In genomic region chr4:92488496-92488895, GRCh38 we compare ENCODE assay signal across 25 cellular contexts.
"Had no signal": no experiment of that assay in that cellular context is flagged by ENCODE, and none has a peak within 500 bp of the region (broad histone marks: within the 10 kb centered on the region; RNA-seq: fewer than 3 reads in every experiment).

No MANE protein-coding gene starts in this region.

- H3K27me3 Mint-ChIP-seq: dendritic cell treated with granulocyte-macrophage colony-stimulating factor and Interleukin-4, amounts not matched to agents 40 ng/mL and 50 ng/mL, for 4 days; naive thymus-derived CD8-positive, alpha-beta T cell had no signal

- DNase-seq: colonic mucosa; effector CD8-positive, alpha-beta T cell; foreskin keratinocyte; heart left ventricle; left cardiac atrium; left lung; naive thymus-derived CD8-positive, alpha-beta T cell; nucleus accumbens; stimulated activated CD4-positive, alpha-beta T cell treated with anti-CD3 and anti-CD28 coated beads, Interleukin-12 subunit alpha, Interleukin-12 subunit beta, amount 100 ng/mL, for 4 hours; stimulated activated CD4-positive, alpha-beta T cell treated with anti-CD3 and anti-CD28 coated beads, Interleukin-2, amount 100 ng/mL, for 24 hours; stimulated activated CD4-positive, alpha-beta T cell treated with anti-CD3 and anti-CD28 coated beads, Interleukin-4, amount 100 ng/mL, for 24 hours; stimulated activated naive CD4-positive, alpha-beta T cell treated with Interleukin-2 at 50 U/mL for 16 hours; stomach; thyroid gland; trophoblast cell had no signal

- H3K27ac ChIP-seq: colonic mucosa, esophagus muscularis mucosa, foreskin keratinocyte, gastroesophageal sphincter, heart left ventricle, hepatocyte, left lung, prostate gland, right atrium auricular region, stomach, thyroid gland had no signal

- ATAC-seq: foreskin keratinocyte; gastroesophageal sphincter; heart left ventricle; left cardiac atrium; left lung; naive thymus-derived CD8-positive, alpha-beta T cell; sciatic nerve; stimulated activated effector memory CD8-positive, alpha-beta T cell treated with anti-CD3 and anti-CD28 coated beads, Interleukin-12 subunit alpha, Interleukin-12 subunit beta, amount 100 ng/mL, for 72 hours had no signal

- H3K4me2 ChIP-seq: hepatocyte, smooth muscle cell had no signal

- H3K79me2 ChIP-seq: hepatocyte had no signal

- H3K36me3 ChIP-seq: colonic mucosa, esophagus muscularis mucosa, gastroesophageal sphincter, heart left ventricle, left lung, prostate gland, right atrium auricular region, stomach, thyroid gland had no signal

- H2AFZ ChIP-seq: hepatocyte had no signal

- H3K27me3 ChIP-seq: colonic mucosa, esophagus muscularis mucosa, foreskin keratinocyte, gastroesophageal sphincter, heart left ventricle, hepatocyte, left lung, right atrium auricular region, stomach, thyroid gland had no signal

- H3K9me3 ChIP-seq: colonic mucosa, esophagus muscularis mucosa, gastroesophageal sphincter, heart left ventricle, left lung, prostate gland, right atrium auricular region, stomach, thyroid gland had no signal

- H3K27ac Mint-ChIP-seq: dendritic cell treated with granulocyte-macrophage colony-stimulating factor and Interleukin-4, amounts not matched to agents 40 ng/mL and 50 ng/mL, for 4 days; naive thymus-derived CD8-positive, alpha-beta T cell; stimulated activated effector memory CD8-positive, alpha-beta T cell treated with anti-CD3 and anti-CD28 coated beads, Interleukin-12 subunit alpha, Interleukin-12 subunit beta, amount 100 ng/mL, for 72 hours had no signal

- H3K9me3 Mint-ChIP-seq: dendritic cell treated with granulocyte-macrophage colony-stimulating factor and Interleukin-4, amounts not matched to agents 40 ng/mL and 50 ng/mL, for 4 days; neural crest cell had no signal

- H3K36me3 Mint-ChIP-seq: naive thymus-derived CD8-positive, alpha-beta T cell; stimulated activated effector memory CD8-positive, alpha-beta T cell treated with anti-CD3 and anti-CD28 coated beads, Interleukin-12 subunit alpha, Interleukin-12 subunit beta, amount 100 ng/mL, for 72 hours had no signal

- H3K4me3 Mint-ChIP-seq: dendritic cell treated with granulocyte-macrophage colony-stimulating factor and Interleukin-4, amounts not matched to agents 40 ng/mL and 50 ng/mL, for 4 days; naive thymus-derived CD8-positive, alpha-beta T cell; neural crest cell; stimulated activated effector memory CD8-positive, alpha-beta T cell treated with anti-CD3 and anti-CD28 coated beads, Interleukin-12 subunit alpha, Interleukin-12 subunit beta, amount 100 ng/mL, for 72 hours had no signal

- H3K4me3 ChIP-seq: colonic mucosa, esophagus muscularis mucosa, gastroesophageal sphincter, heart left ventricle, hepatocyte, left lung, prostate gland, right atrium auricular region, smooth muscle cell, stomach, thyroid gland had no signal

- H3K4me1 Mint-ChIP-seq: naive thymus-derived CD8-positive, alpha-beta T cell; neural crest cell; stimulated activated effector memory CD8-positive, alpha-beta T cell treated with anti-CD3 and anti-CD28 coated beads, Interleukin-12 subunit alpha, Interleukin-12 subunit beta, amount 100 ng/mL, for 72 hours had no signal

- H3K4me1 ChIP-seq: colonic mucosa, esophagus muscularis mucosa, foreskin keratinocyte, gastroesophageal sphincter, heart left ventricle, left lung, prostate gland, right atrium auricular region, stomach, thyroid gland had no signal
